1 cellular context compared by ENCODE assay signal in genomic region chr2:233756429-233757081, GRCh38.
TF ChIP-seq lines count a peak whose summit lies in the region.

No MANE protein-coding gene starts in this region.

TF ChIP-seq in HepG2, 621 proteins besides CTCF, POLR2A, EP300 and RAD21 (continued from another document and continues in another):
- peak in 1 of 2 experiments; percentile 66; a peak in 1 of 4 replicates for TF ChIP-seq HMGXB4 (CRISPR knock-in tag; IDR thresholded peaks at IDR 0.05; ENCODE audit: borderline replicate concordance in 1 of 2, low read depth in 1 of 2)
- no peak for TF ChIP-seq REXO4 (CRISPR knock-in tag; IDR thresholded peaks at IDR 0.05; ENCODE audit: borderline replicate concordance)
- peak; percentile 98 for TF ChIP-seq NFIC (IDR thresholded peaks at IDR 0.05; ENCODE audit: low read length)
- TF ChIP-seq NKX3-1 (CRISPR knock-in tag; IDR thresholded peaks at IDR 0.05), result peak; percentile 99
- 0 out of 2 replicates have a peak, but pooled peaks have one; percentile 56 for TF ChIP-seq SALL2 (CRISPR knock-in tag; IDR thresholded peaks at IDR 0.05)
- TF ChIP-seq TCF7 (IDR thresholded peaks at IDR 0.05; ENCODE audit: low read depth), result peak; percentile 100
- TF ChIP-seq, protein P1, sequence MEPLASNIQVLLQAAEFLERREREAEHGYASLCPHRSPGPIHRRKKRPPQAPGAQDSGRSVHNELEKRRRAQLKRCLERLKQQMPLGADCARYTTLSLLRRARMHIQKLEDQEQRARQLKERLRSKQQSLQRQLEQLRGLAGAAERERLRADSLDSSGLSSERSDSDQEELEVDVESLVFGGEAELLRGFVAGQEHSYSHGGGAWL (CRISPR knock-in tag; IDR thresholded peaks at IDR 0.05), result no peak
- TF ChIP-seq KDM1A (CRISPR knock-in tag; IDR thresholded peaks at IDR 0.05), result peak; percentile 92
- TF ChIP-seq, protein P2, sequence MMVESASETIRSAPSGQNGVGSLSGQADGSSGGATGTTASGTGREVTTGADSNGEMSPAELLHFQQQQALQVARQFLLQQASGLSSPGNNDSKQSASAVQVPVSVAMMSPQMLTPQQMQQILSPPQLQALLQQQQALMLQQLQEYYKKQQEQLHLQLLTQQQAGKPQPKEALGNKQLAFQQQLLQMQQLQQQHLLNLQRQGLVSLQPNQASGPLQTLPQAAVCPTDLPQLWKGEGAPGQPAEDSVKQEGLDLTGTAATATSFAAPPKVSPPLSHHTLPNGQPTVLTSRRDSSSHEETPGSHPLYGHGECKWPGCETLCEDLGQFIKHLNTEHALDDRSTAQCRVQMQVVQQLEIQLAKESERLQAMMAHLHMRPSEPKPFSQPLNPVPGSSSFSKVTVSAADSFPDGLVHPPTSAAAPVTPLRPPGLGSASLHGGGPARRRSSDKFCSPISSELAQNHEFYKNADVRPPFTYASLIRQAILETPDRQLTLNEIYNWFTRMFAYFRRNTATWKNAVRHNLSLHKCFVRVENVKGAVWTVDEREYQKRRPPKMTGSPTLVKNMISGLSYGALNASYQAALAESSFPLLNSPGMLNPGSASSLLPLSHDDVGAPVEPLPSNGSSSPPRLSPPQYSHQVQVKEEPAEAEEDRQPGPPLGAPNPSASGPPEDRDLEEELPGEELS (CRISPR knock-in tag; IDR thresholded peaks at IDR 0.05), result peak; percentile 92
- TF ChIP-seq MXD1 (CRISPR knock-in tag; IDR thresholded peaks at IDR 0.05), result no peak
- peak; percentile 64; the same call in 1 of the 2 replicates for TF ChIP-seq TRIM24 (CRISPR knock-in tag; IDR thresholded peaks at IDR 0.05)
- TF ChIP-seq, protein P3, sequence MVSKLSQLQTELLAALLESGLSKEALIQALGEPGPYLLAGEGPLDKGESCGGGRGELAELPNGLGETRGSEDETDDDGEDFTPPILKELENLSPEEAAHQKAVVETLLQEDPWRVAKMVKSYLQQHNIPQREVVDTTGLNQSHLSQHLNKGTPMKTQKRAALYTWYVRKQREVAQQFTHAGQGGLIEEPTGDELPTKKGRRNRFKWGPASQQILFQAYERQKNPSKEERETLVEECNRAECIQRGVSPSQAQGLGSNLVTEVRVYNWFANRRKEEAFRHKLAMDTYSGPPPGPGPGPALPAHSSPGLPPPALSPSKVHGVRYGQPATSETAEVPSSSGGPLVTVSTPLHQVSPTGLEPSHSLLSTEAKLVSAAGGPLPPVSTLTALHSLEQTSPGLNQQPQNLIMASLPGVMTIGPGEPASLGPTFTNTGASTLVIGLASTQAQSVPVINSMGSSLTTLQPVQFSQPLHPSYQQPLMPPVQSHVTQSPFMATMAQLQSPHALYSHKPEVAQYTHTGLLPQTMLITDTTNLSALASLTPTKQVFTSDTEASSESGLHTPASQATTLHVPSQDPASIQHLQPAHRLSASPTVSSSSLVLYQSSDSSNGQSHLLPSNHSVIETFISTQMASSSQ (IDR thresholded peaks at IDR 0.05; ENCODE audit: low read depth), result peak; percentile 98
- TF ChIP-seq, protein P3 (CRISPR knock-in tag; IDR thresholded peaks at IDR 0.05; ENCODE audit: borderline replicate concordance), result peak; percentile 98
- peak; percentile 95; the same call in 1 of the 2 replicates for TF ChIP-seq ZNF878 (CRISPR knock-in tag; IDR thresholded peaks at IDR 0.05)
- no peak for TF ChIP-seq ZSCAN22 (CRISPR knock-in tag; IDR thresholded peaks at IDR 0.05)
- no peak for TF ChIP-seq TP53 (CRISPR knock-in tag; conservative IDR thresholded peaks at IDR 0.05)
- TF ChIP-seq, protein P4, sequence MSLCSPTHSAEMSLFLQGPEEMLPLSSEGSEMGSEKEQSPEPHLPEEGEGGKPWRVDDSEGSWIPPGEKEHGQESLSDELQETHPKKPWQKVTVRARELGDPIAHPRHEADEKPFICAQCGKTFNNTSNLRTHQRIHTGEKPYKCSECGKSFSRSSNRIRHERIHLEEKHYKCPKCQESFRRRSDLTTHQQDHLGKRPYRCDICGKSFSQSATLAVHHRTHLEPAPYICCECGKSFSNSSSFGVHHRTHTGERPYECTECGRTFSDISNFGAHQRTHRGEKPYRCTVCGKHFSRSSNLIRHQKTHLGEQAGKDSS (CRISPR knock-in tag; IDR thresholded peaks at IDR 0.05; ENCODE audit: borderline replicate concordance, low read depth), result 0 out of 2 replicates have a peak, but pooled peaks have one; percentile 34
- no peak for TF ChIP-seq RBM39 (IDR thresholded peaks at IDR 0.05; ENCODE audit: low read depth, low read length, poor library complexity, severe bottlenecking)
- TF ChIP-seq BCL6 (CRISPR knock-in tag; IDR thresholded peaks at IDR 0.05), result peak; percentile 97
- peak; percentile 65; the same call in 1 of the 2 replicates for TF ChIP-seq HMGXB3 (CRISPR knock-in tag; IDR thresholded peaks at IDR 0.05; ENCODE audit: borderline replicate concordance)
- TF ChIP-seq, protein P5, sequence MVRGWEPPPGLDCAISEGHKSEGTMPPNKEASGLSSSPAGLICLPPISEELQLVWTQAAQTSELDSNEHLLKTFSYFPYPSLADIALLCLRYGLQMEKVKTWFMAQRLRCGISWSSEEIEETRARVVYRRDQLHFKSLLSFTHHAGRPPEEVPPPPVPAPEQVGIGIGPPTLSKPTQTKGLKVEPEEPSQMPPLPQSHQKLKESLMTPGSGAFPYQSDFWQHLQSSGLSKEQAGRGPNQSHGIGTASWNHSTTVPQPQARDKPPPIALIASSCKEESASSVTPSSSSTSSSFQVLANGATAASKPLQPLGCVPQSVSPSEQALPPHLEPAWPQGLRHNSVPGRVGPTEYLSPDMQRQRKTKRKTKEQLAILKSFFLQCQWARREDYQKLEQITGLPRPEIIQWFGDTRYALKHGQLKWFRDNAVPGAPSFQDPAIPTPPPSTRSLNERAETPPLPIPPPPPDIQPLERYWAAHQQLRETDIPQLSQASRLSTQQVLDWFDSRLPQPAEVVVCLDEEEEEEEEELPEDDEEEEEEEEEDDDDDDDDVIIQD (CRISPR knock-in tag; IDR thresholded peaks at IDR 0.05; ENCODE audit: low read depth), result peak; percentile 81; the same call in 1 of the 2 replicates
- TF ChIP-seq ZNF788 (CRISPR knock-in tag; IDR thresholded peaks at IDR 0.05; ENCODE audit: borderline replicate concordance), result peak; percentile 32; the same call in 1 of the 2 replicates
- no peak for TF ChIP-seq ZNF737 (CRISPR knock-in tag; IDR thresholded peaks at IDR 0.05; ENCODE audit: borderline replicate concordance)
- no peak for TF ChIP-seq HNRNPLL (IDR thresholded peaks at IDR 0.05; ENCODE audit: low read depth, low read length, poor library complexity, severe bottlenecking)
- TF ChIP-seq MIER2 (CRISPR knock-in tag; IDR thresholded peaks at IDR 0.05), result peak; percentile 75
- TF ChIP-seq, protein P6, sequence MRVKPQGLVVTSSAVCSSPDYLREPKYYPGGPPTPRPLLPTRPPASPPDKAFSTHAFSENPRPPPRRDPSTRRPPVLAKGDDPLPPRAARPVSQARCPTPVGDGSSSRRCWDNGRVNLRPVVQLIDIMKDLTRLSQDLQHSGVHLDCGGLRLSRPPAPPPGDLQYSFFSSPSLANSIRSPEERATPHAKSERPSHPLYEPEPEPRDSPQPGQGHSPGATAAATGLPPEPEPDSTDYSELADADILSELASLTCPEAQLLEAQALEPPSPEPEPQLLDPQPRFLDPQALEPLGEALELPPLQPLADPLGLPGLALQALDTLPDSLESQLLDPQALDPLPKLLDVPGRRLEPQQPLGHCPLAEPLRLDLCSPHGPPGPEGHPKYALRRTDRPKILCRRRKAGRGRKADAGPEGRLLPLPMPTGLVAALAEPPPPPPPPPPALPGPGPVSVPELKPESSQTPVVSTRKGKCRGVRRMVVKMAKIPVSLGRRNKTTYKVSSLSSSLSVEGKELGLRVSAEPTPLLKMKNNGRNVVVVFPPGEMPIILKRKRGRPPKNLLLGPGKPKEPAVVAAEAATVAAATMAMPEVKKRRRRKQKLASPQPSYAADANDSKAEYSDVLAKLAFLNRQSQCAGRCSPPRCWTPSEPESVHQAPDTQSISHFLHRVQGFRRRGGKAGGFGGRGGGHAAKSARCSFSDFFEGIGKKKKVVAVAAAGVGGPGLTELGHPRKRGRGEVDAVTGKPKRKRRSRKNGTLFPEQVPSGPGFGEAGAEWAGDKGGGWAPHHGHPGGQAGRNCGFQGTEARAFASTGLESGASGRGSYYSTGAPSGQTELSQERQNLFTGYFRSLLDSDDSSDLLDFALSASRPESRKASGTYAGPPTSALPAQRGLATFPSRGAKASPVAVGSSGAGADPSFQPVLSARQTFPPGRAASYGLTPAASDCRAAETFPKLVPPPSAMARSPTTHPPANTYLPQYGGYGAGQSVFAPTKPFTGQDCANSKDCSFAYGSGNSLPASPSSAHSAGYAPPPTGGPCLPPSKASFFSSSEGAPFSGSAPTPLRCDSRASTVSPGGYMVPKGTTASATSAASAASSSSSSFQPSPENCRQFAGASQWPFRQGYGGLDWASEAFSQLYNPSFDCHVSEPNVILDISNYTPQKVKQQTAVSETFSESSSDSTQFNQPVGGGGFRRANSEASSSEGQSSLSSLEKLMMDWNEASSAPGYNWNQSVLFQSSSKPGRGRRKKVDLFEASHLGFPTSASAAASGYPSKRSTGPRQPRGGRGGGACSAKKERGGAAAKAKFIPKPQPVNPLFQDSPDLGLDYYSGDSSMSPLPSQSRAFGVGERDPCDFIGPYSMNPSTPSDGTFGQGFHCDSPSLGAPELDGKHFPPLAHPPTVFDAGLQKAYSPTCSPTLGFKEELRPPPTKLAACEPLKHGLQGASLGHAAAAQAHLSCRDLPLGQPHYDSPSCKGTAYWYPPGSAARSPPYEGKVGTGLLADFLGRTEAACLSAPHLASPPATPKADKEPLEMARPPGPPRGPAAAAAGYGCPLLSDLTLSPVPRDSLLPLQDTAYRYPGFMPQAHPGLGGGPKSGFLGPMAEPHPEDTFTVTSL (CRISPR knock-in tag; IDR thresholded peaks at IDR 0.05; ENCODE audit: borderline replicate concordance), result peak; percentile 98
- TF ChIP-seq ZNF672 (CRISPR knock-in tag; IDR thresholded peaks at IDR 0.05), result peak; percentile 67; the same call in 1 of the 2 replicates
- no peak for TF ChIP-seq HIVEP1 (CRISPR knock-in tag; IDR thresholded peaks at IDR 0.05)
- no peak for TF ChIP-seq ZNF713 (CRISPR knock-in tag; IDR thresholded peaks at IDR 0.05)
- TF ChIP-seq HMG20A (CRISPR knock-in tag; IDR thresholded peaks at IDR 0.05; ENCODE audit: borderline replicate concordance), result peak; percentile 99
- TF ChIP-seq U2AF2 (IDR thresholded peaks at IDR 0.05; ENCODE audit: low read depth, low read length), result no peak
- 0 out of 2 replicates have a peak, but pooled peaks have one; percentile 26 for TF ChIP-seq ZNF784 (CRISPR knock-in tag; IDR thresholded peaks at IDR 0.05; ENCODE audit: borderline replicate concordance)
- no peak for TF ChIP-seq TEAD2 (CRISPR knock-in tag; IDR thresholded peaks at IDR 0.05)
